8 cellular contexts compared by ENCODE assay signal in the genomic region with DNA sequence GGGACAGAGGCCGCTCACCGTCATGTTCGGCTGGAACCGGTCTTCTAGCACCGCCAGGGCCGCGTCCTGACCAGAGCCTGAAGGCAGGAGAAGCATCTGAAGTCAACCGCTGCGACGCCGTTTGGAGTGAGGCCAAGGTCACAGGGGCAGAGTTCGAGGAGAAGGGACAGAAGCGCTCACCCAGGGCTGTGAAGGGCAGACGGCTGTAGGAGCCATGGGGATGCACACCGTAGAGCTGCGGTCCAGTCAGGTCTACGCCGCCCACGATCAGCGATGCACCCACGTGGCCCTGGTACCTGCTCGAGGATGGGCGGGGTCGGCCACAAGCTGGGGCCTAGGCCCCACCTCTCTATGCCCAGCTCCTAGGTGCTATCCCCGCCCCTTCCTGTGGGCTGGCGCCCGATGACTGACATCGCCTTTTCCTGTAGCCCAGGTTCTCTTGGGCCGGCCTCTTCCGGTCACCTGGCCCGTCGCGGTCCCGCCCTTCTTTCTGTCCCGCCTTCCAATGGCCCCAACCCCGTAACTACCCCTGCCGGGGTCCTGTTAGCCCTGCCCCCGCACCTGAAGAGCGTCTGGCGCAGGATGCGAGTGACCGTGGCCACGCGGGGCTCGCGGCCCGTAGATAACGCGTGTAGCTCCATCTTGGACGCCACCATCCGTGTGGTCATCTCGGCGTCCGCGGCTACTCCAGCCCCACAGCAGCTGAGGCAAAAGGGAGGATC. TPM values are rescaled to one million over a fixed set of nuclear protein-coding genes. Genes with fewer than 3 reads are reported as not detected.
A peak's percentile ranks its signal among the peaks of the same experiment; 100 is the strongest.
DNase-seq lines count a peak whose midpoint lies in the region; ATAC-seq, FAIRE-seq and TF ChIP-seq lines count a peak whose summit lies in the region.

No MANE protein-coding gene starts in this region.

- H3K27ac ChIP-seq in keratinocyte (ENCODE audit: control insufficient read depth, insufficient read depth, low read length), result peak overlapping the region; percentile 81

- no peaks in the 10 kb centered on the region for H3K27me3 ChIP-seq in keratinocyte (ENCODE audit: control insufficient read depth, extremely low read depth, insufficient read depth, low read length)

- peaks cover 10% of the 10 kb centered on the region for H3K79me2 ChIP-seq in keratinocyte (ENCODE audit: control insufficient read depth, insufficient read depth, low read length)

- peaks cover 27% of the 10 kb centered on the region for H3K4me1 ChIP-seq in keratinocyte (ENCODE audit: control insufficient read depth, extremely low read depth, insufficient read depth, low read length)

- H3K4me2 ChIP-seq in keratinocyte (ENCODE audit: control insufficient read depth, extremely low read depth, insufficient read depth, low read depth, low read length), result peak overlapping the region; percentile 63

- dilution Hi-C loops in keratinocyte (cut with MboI; ENCODE audit: extremely low pct_ligation_motif_present, low sequenced_read_pairs), result no loop called here

- peak overlapping the region; percentile 82 for H2AFZ ChIP-seq in keratinocyte (ENCODE audit: control insufficient read depth, low read length)

- DNase-seq in AML-193 (lab: John Stamatoyannopoulos, UW), result peak; percentile 90
- peak; percentile 41 for DNase-seq in NCI-H446 treated with DMSO at 0.1 percent for 48 hours (lab: John Stamatoyannopoulos, UW)
- DNase-seq in activated CD4-positive, CD25-positive, alpha-beta regulatory T cell treated with anti-CD3 and anti-CD28 coated beads, Interleukin-2, amount 50 U/mL, for 72 hours, result peak; percentile 92
- peak; percentile 83 to 95 for DNase-seq in cerebellar nuclear complex (lab: John Stamatoyannopoulos, UW)
- peak; percentile 93 for DNase-seq in keratinocyte (ENCODE audit: low read depth, low spot score)
- DNase-seq in stimulated activated CD4-positive, alpha-beta T cell treated with anti-CD3 and anti-CD28 coated beads, Interleukin-12 subunit alpha, Interleukin-12 subunit beta, amount 100 ng/mL, for 48 hours (ENCODE audit: low read depth in 2 of 3, low spot score in 1 of 3), result peak; percentile 95

- peak overlapping the region; percentile 92 for H3K9ac ChIP-seq in keratinocyte (ENCODE audit: control insufficient read depth, extremely low read depth, insufficient read depth, low read length)

- FAIRE-seq in keratinocyte (lab: Jason Lieb, UNC), result peak; percentile 83

- TF ChIP-seq POLR2A in GM19099 (IDR thresholded peaks at IDR 0.05; ENCODE audit: extremely low read depth, insufficient read length, low read depth), result peak; percentile 82

- no peaks in the 10 kb centered on the region for H3K9me3 ChIP-seq in keratinocyte (ENCODE audit: control insufficient read depth, low read depth, low read length)

- no peaks in the 10 kb centered on the region for H4K20me1 ChIP-seq in keratinocyte (ENCODE audit: control insufficient read depth, extremely low read depth, insufficient read depth, low read length)

- peak; percentile 85 for ATAC-seq in HG03378 (IDR thresholded peaks at IDR 0.05; ENCODE audit: unreplicated experiment)

- H3K4me3 ChIP-seq in keratinocyte (ENCODE audit: control insufficient read depth in 2 of 3, extremely low read depth in 1 of 3, insufficient read depth in 2 of 3, low read depth in 1 of 3, low read length in 3 of 3), result peak overlapping the region; percentile 89 to 95 (median 91)

- no peak for TF ChIP-seq CTCF in keratinocyte (optimal IDR thresholded peaks at IDR 0.05 in 1 of 3, IDR thresholded peaks at IDR 0.05 in 1 of 3, conservative IDR thresholded peaks at IDR 0.05 in 1 of 3; ENCODE audit: extremely low read depth in 1 of 3, insufficient read depth in 2 of 3, low read length in 3 of 3)

- H3K9me1 ChIP-seq in keratinocyte (ENCODE audit: control insufficient read depth, extremely low read depth, insufficient read depth, low read length), result no peaks in the 10 kb centered on the region

- H3K36me3 ChIP-seq in keratinocyte (ENCODE audit: control insufficient read depth in 2 of 2, extremely low read depth in 1 of 2, insufficient read depth in 2 of 2, low read length in 2 of 2), result peaks cover 7 to 18% of the 10 kb centered on the region in 2 experiments

RNA-seq across cellular contexts. Expression of a gene that starts 1.1 kb away (rescaled TPM):
- polyA plus RNA-seq in keratinocyte, result 9.3 to 19.7 TPM (median 11.1 TPM) in 3 replicates
- polyA plus RNA-seq in keratinocyte (2011; ENCODE audit: low read depth), result 3.0 TPM
- 5.1 and 17.8 TPM in 2 replicates for polyA plus RNA-seq in keratinocyte (2011; cell fraction: cytosol; rRNA removed)
- polyA plus RNA-seq in keratinocyte (2011; cell fraction: nucleus; rRNA removed), result 6.2 and 8.4 TPM in 2 replicates
- 17.5 and 40.2 TPM in 2 replicates for polyA plus RNA-seq in keratinocyte (2012; ENCODE audit: low replicate concordance)
- polyA minus RNA-seq in keratinocyte, result 6.0 to 8.4 TPM (median 6.8 TPM) in 3 replicates
- polyA minus RNA-seq in keratinocyte (2011; cell fraction: cytosol; rRNA and poly(A)+ RNA removed), result 26.1 TPM
- polyA minus RNA-seq in keratinocyte (2011; cell fraction: nucleus; rRNA and poly(A)+ RNA removed), result 5.0 and 6.3 TPM in 2 replicates

RNA-seq across cellular contexts. Expression of a gene that starts 3.9 kb away (rescaled TPM):
- 0.10 to 0.46 TPM (median 0.33 TPM) in 3 replicates for polyA plus RNA-seq in keratinocyte
- 0.29 TPM for polyA plus RNA-seq in keratinocyte (2011; ENCODE audit: low read depth)
- 0.17 TPM in 1 of 2 replicates, not detected in the other for polyA plus RNA-seq in keratinocyte (2011; cell fraction: cytosol; rRNA removed)
- polyA plus RNA-seq in keratinocyte (2011; cell fraction: nucleus; rRNA removed), result 0.73 and 1.3 TPM in 2 replicates
- polyA plus RNA-seq in keratinocyte (2012; ENCODE audit: low replicate concordance), result 0.39 and 0.62 TPM in 2 replicates
- 0.26 TPM in 1 of 3 replicates, not detected in the others for polyA minus RNA-seq in keratinocyte
- not detected for polyA minus RNA-seq in keratinocyte (2011; cell fraction: cytosol; rRNA and poly(A)+ RNA removed)
- polyA minus RNA-seq in keratinocyte (2011; cell fraction: nucleus; rRNA and poly(A)+ RNA removed), result 0.70 TPM in 1 of 2 replicates, not detected in the other

RNA-seq across cellular contexts. Expression of a gene that starts 8.4 kb away (rescaled TPM):
- polyA plus RNA-seq in keratinocyte, result 6.5 to 11.6 TPM (median 10.5 TPM) in 3 replicates
- 4.2 TPM for polyA plus RNA-seq in keratinocyte (2011; ENCODE audit: low read depth)
- 2.1 and 3.0 TPM in 2 replicates for polyA plus RNA-seq in keratinocyte (2011; cell fraction: cytosol; rRNA removed)
- polyA plus RNA-seq in keratinocyte (2011; cell fraction: nucleus; rRNA removed), result 35.7 and 48.0 TPM in 2 replicates
- 10.6 and 14.2 TPM in 2 replicates for polyA plus RNA-seq in keratinocyte (2012; ENCODE audit: low replicate concordance)
- 6.0 to 16.2 TPM (median 9.5 TPM) in 3 replicates for polyA minus RNA-seq in keratinocyte
- 7.1 TPM for polyA minus RNA-seq in keratinocyte (2011; cell fraction: cytosol; rRNA and poly(A)+ RNA removed)
- polyA minus RNA-seq in keratinocyte (2011; cell fraction: nucleus; rRNA and poly(A)+ RNA removed), result 10.6 and 10.7 TPM in 2 replicates

RNA-seq across cellular contexts. Expression of a gene that starts 32.9 kb away (rescaled TPM):
- polyA plus RNA-seq in keratinocyte, result 59.3 to 72.2 TPM (median 65.4 TPM) in 3 replicates
- 15.4 TPM for polyA plus RNA-seq in keratinocyte (2011; ENCODE audit: low read depth)
- 26.3 and 51.8 TPM in 2 replicates for polyA plus RNA-seq in keratinocyte (2011; cell fraction: cytosol; rRNA removed)
- polyA plus RNA-seq in keratinocyte (2011; cell fraction: nucleus; rRNA removed), result 238 and 249 TPM in 2 replicates
- polyA plus RNA-seq in keratinocyte (2012; ENCODE audit: low replicate concordance), result 23.5 and 63.9 TPM in 2 replicates
- polyA minus RNA-seq in keratinocyte, result 89.8 to 274 TPM (median 108 TPM) in 3 replicates
- 76.4 TPM for polyA minus RNA-seq in keratinocyte (2011; cell fraction: cytosol; rRNA and poly(A)+ RNA removed)
- polyA minus RNA-seq in keratinocyte (2011; cell fraction: nucleus; rRNA and poly(A)+ RNA removed), result 118 and 142 TPM in 2 replicates

RNA-seq across cellular contexts. Expression of a gene that starts 42.5 kb away (rescaled TPM):
- polyA plus RNA-seq in keratinocyte, result 10.7 to 19.5 TPM (median 13.7 TPM) in 3 replicates
- 2.1 TPM for polyA plus RNA-seq in keratinocyte (2011; ENCODE audit: low read depth)
- 13.7 and 22.7 TPM in 2 replicates for polyA plus RNA-seq in keratinocyte (2011; cell fraction: cytosol; rRNA removed)
- polyA plus RNA-seq in keratinocyte (2011; cell fraction: nucleus; rRNA removed), result 11.7 and 15.9 TPM in 2 replicates
- polyA plus RNA-seq in keratinocyte (2012; ENCODE audit: low replicate concordance), result 10.5 and 14.6 TPM in 2 replicates
- polyA minus RNA-seq in keratinocyte, result 24.0 to 46.9 TPM (median 42.1 TPM) in 3 replicates
- 26.7 TPM for polyA minus RNA-seq in keratinocyte (2011; cell fraction: cytosol; rRNA and poly(A)+ RNA removed)
- polyA minus RNA-seq in keratinocyte (2011; cell fraction: nucleus; rRNA and poly(A)+ RNA removed), result 13.4 and 16.4 TPM in 2 replicates

Comparison
In these comparisons a context has a peak if more than half of its experiments do, and no peak if none do; other contexts are left out.
1. Peak in every context shown above with its lines: DNase-seq, ATAC-seq, H3K4me3 ChIP-seq and H3K27ac ChIP-seq.
2. DNase-seq: peak in every context shown above with its lines; median percentile 95 in stimulated activated CD4-positive, alpha-beta T cell treated with anti-CD3 and anti-CD28 coated beads, Interleukin-12 subunit alpha, Interleukin-12 subunit beta, amount 100 ng/mL, for 48 hours; 93 in keratinocyte; 92 in activated CD4-positive, CD25-positive, alpha-beta regulatory T cell treated with anti-CD3 and anti-CD28 coated beads, Interleukin-2, amount 50 U/mL, for 72 hours; 90 in AML-193; 89 in cerebellar nuclear complex; 41 in NCI-H446 treated with DMSO at 0.1 percent for 48 hours.